Comparison of ENCODE assay signal across 1 cellular context in the genomic region with DNA sequence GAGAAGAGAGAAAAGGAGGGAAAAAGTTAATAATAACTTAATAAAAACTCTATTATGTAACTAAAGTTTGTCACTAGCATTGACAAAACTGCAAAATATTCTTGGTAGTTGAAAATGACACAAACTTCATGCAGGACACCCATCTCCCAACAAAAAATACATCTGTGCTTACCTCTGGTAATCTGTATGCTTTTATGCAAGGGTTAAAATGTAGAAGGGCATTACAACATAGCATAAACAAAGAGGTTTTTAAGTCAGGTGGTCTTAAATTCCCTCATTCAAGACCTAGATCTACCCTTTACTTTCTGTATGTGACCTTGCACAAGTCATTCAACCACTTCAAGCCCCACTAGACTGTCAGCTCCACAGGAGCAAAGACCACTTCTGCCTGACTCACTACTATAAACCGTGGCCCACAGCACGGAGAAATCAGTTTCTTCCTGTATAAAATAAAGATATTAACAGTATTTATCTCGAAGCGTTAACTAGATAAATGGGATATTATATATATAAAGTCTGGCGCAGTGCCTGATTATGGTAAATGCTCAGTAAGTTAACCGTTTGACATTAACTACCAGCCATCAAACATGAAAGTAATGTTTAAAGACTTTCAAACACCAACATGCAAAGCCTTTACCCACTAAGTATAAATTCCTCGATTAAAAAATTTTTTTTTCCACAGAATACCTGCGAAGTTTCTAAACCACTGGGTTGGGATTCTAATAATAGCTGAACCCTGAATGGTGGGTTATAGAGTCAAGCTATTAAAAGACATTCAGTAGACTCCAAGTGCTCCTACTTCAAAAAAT.
TF ChIP-seq lines count a peak whose summit lies in the region.

No MANE protein-coding gene starts in this region.

TF ChIP-seq in K562, 482 proteins besides CTCF, POLR2A, EP300 and RAD21 (continued from another document):
- TF ChIP-seq, protein P1, sequence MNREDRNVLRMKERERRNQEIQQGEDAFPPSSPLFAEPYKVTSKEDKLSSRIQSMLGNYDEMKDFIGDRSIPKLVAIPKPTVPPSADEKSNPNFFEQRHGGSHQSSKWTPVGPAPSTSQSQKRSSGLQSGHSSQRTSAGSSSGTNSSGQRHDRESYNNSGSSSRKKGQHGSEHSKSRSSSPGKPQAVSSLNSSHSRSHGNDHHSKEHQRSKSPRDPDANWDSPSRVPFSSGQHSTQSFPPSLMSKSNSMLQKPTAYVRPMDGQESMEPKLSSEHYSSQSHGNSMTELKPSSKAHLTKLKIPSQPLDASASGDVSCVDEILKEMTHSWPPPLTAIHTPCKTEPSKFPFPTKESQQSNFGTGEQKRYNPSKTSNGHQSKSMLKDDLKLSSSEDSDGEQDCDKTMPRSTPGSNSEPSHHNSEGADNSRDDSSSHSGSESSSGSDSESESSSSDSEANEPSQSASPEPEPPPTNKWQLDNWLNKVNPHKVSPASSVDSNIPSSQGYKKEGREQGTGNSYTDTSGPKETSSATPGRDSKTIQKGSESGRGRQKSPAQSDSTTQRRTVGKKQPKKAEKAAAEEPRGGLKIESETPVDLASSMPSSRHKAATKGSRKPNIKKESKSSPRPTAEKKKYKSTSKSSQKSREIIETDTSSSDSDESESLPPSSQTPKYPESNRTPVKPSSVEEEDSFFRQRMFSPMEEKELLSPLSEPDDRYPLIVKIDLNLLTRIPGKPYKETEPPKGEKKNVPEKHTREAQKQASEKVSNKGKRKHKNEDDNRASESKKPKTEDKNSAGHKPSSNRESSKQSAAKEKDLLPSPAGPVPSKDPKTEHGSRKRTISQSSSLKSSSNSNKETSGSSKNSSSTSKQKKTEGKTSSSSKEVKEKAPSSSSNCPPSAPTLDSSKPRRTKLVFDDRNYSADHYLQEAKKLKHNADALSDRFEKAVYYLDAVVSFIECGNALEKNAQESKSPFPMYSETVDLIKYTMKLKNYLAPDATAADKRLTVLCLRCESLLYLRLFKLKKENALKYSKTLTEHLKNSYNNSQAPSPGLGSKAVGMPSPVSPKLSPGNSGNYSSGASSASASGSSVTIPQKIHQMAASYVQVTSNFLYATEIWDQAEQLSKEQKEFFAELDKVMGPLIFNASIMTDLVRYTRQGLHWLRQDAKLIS (CRISPR knock-in tag; IDR thresholded peaks at IDR 0.05) = no peak
- TF ChIP-seq, protein P2, sequence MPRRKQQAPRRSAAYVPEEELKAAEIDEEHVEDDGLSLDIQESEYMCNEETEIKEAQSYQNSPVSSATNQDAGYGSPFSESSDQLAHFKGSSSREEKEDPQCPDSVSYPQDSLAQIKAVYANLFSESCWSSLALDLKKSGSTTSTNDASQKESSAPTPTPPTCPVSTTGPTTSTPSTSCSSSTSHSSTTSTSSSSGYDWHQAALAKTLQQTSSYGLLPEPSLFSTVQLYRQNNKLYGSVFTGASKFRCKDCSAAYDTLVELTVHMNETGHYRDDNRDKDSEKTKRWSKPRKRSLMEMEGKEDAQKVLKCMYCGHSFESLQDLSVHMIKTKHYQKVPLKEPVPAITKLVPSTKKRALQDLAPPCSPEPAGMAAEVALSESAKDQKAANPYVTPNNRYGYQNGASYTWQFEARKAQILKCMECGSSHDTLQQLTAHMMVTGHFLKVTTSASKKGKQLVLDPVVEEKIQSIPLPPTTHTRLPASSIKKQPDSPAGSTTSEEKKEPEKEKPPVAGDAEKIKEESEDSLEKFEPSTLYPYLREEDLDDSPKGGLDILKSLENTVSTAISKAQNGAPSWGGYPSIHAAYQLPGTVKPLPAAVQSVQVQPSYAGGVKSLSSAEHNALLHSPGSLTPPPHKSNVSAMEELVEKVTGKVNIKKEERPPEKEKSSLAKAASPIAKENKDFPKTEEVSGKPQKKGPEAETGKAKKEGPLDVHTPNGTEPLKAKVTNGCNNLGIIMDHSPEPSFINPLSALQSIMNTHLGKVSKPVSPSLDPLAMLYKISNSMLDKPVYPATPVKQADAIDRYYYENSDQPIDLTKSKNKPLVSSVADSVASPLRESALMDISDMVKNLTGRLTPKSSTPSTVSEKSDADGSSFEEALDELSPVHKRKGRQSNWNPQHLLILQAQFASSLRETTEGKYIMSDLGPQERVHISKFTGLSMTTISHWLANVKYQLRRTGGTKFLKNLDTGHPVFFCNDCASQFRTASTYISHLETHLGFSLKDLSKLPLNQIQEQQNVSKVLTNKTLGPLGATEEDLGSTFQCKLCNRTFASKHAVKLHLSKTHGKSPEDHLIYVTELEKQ (CRISPR knock-in tag; IDR thresholded peaks at IDR 0.05) = no peak
- no peak for TF ChIP-seq THRAP3 (IDR thresholded peaks at IDR 0.05; ENCODE audit: borderline replicate concordance)
- no peak for TF ChIP-seq TCF3 (CRISPR knock-in tag; IDR thresholded peaks at IDR 0.05)
- TF ChIP-seq ZKSCAN8 (CRISPR knock-in tag; IDR thresholded peaks at IDR 0.05) = no peak
- no peak for TF ChIP-seq CHD1 (IDR thresholded peaks at IDR 0.05; ENCODE audit: low read length)
- no peak for TF ChIP-seq HDAC8 (tag; IDR thresholded peaks at IDR 0.05)
- TF ChIP-seq TEAD2 (tag; IDR thresholded peaks at IDR 0.05) = no peak
- TF ChIP-seq ZNF165 (CRISPR knock-in tag; IDR thresholded peaks at IDR 0.05; ENCODE audit: borderline replicate concordance) = no peak
- no peak for TF ChIP-seq E2F3 (CRISPR knock-in tag; IDR thresholded peaks at IDR 0.05)
- no peak for TF ChIP-seq HNRNPL (IDR thresholded peaks at IDR 0.05; ENCODE audit: low read depth, low read length)
